Comparison of ENCODE assay signal across 25 cellular contexts in genomic region chr5:120533581-120533980, GRCh38.
"Had no signal": no experiment of that assay in that cellular context is flagged by ENCODE, and none has a peak within 500 bp of the region (broad histone marks: within the 10 kb centered on the region; RNA-seq: fewer than 3 reads in every experiment).

No MANE protein-coding gene starts in this region.

- H3K36me3 ChIP-seq: brain microvascular endothelial cell had no signal

- H3K27me3 Mint-ChIP-seq: activated CD4-positive, alpha-beta memory T cell treated with anti-CD3 and anti-CD28 coated beads, Interleukin-2, amount 10 ng/mL, durations not matched to agents 7 days and 5 days; activated CD4-positive, alpha-beta T cell treated with anti-CD3 and anti-CD28 coated beads for 36 hours; activated naive CD8-positive, alpha-beta T cell; IgD-negative memory B cell; T-cell had no signal

- H3K36me3 Mint-ChIP-seq: activated naive CD8-positive, alpha-beta T cell; IgD-negative memory B cell; T-cell had no signal

- H3K27ac ChIP-seq: brain microvascular endothelial cell, SK-N-MC, VCaP had no signal

- H3K27me3 ChIP-seq: brain microvascular endothelial cell had no signal

- H3K27ac Mint-ChIP-seq: activated CD4-positive, alpha-beta memory T cell treated with anti-CD3 and anti-CD28 coated beads, Interleukin-2, amount 10 ng/mL, durations not matched to agents 7 days and 5 days; activated CD4-positive, alpha-beta T cell treated with anti-CD3 and anti-CD28 coated beads for 36 hours; activated naive CD4-positive, alpha-beta T cell treated with anti-CD3 and anti-CD28 coated beads for 36 hours; activated naive CD8-positive, alpha-beta T cell; IgD-negative memory B cell; T-cell had no signal

- DNase-seq: activated CD4-positive, alpha-beta memory T cell treated with anti-CD3 and anti-CD28 coated beads, Interleukin-2, amount 10 ng/mL, durations not matched to agents 7 days and 5 days; activated CD4-positive, alpha-beta T cell treated with anti-CD3 and anti-CD28 coated beads for 36 hours; activated CD4-positive, alpha-beta T cell treated with anti-CD3 and anti-CD28 coated beads, Interleukin-2, amount 50 U/mL, for 1 hour; activated effector memory CD4-positive, alpha-beta T cell treated with anti-CD3 and anti-CD28 coated beads, Interleukin-2, amount 50 U/mL, for 16 hours; activated naive CD4-positive, alpha-beta T cell treated with anti-CD3 and anti-CD28 coated beads for 36 hours; activated T-cell treated with anti-CD3 and anti-CD28 coated beads, Interleukin-2, amount 50 U/mL, for 1 hour; brain microvascular endothelial cell; KG1; NCI-H1092; NCI-H1417; NCI-H1694; NCI-H2029; NCI-H2107; NCI-H2171 treated with DMSO at 0.1 percent for 48 hours; NCI-H226; NCI-H526; OCI-M1; RPMI8226; T-cell had no signal

- ATAC-seq: activated CD4-positive, alpha-beta T cell treated with anti-CD3 and anti-CD28 coated beads for 36 hours; Panc1; Right ventricle myocardium inferior; T-cell had no signal

- H3K4me3 Mint-ChIP-seq: activated CD4-positive, alpha-beta memory T cell treated with anti-CD3 and anti-CD28 coated beads, Interleukin-2, amount 10 ng/mL, durations not matched to agents 7 days and 5 days; activated CD4-positive, alpha-beta T cell treated with anti-CD3 and anti-CD28 coated beads for 36 hours; activated naive CD4-positive, alpha-beta T cell treated with anti-CD3 and anti-CD28 coated beads for 36 hours; activated naive CD8-positive, alpha-beta T cell; IgD-negative memory B cell; T-cell had no signal

- H3K4me3 ChIP-seq: SK-N-MC had no signal

- H3K9me3 Mint-ChIP-seq: activated CD4-positive, alpha-beta memory T cell treated with anti-CD3 and anti-CD28 coated beads, Interleukin-2, amount 10 ng/mL, durations not matched to agents 7 days and 5 days; activated naive CD4-positive, alpha-beta T cell treated with anti-CD3 and anti-CD28 coated beads for 36 hours; IgD-negative memory B cell had no signal

- H3K4me1 Mint-ChIP-seq: activated CD4-positive, alpha-beta memory T cell treated with anti-CD3 and anti-CD28 coated beads, Interleukin-2, amount 10 ng/mL, durations not matched to agents 7 days and 5 days; activated CD4-positive, alpha-beta T cell treated with anti-CD3 and anti-CD28 coated beads for 36 hours; IgD-negative memory B cell; T-cell had no signal
